1 cellular context compared by ENCODE assay signal in the genomic region with DNA sequence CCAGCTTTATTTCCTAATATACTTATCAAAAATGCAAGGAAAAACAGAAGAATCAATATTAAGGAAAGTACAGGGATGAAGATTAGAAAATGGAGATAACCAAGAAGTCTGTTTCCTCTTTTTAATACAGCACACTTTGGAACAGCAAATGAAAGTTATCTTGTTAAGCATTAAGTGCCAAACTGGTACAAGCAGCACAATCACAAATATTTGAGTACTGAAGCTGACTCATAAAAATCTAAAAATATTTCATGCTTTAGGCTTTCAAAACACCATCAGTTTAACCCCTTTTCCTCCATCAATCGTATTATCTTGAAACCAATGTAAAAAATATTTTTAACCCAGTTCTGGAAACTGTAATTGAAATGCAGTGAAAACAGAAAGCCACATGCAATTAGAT.
TF ChIP-seq lines count a peak whose summit lies in the region.

No MANE protein-coding gene starts in this region.

TF ChIP-seq in endothelial cell of umbilical vein, 7 proteins besides CTCF, POLR2A, EP300 and RAD21:
- TF ChIP-seq GATA2 (IDR thresholded peaks at IDR 0.05; ENCODE audit: insufficient read depth, insufficient read length, low read depth, low read length) (no peak), FOS (IDR thresholded peaks at IDR 0.05; ENCODE audit: borderline replicate concordance, insufficient read depth, low read length) (peak; percentile 9)
